ENCODE assay signal across 21 cellular contexts in genomic region chr18:35553300-35553699, GRCh38.
"Had no signal": no experiment of that assay in that cellular context is flagged by ENCODE, and none has a peak within 500 bp of the region (broad histone marks: within the 10 kb centered on the region; RNA-seq: fewer than 3 reads in every experiment).

No MANE protein-coding gene starts in this region.

- H3K27ac ChIP-seq: HL-60, SJSA1, SK-N-MC had no signal

- H3K4me3 ChIP-seq: MG63, SJSA1, SK-N-MC had no signal

- H3K27me3 ChIP-seq: MG63 had no signal

- H3K36me3 ChIP-seq: MG63, SJSA1 had no signal

- H3K4me1 ChIP-seq: SJSA1 had no signal

- DNase-seq: IMR-90, Karpas-422, KG1, MG63, NCI-H1092, NCI-H1105 treated with DMSO at 0.1 percent for 48 hours, NCI-H1417 treated with DMSO at 0.1 percent for 48 hours, NCI-H146, NCI-H1930, NCI-H2081, NCI-H2107, NCI-H2227 treated with DMSO at 0.1 percent for 48 hours, NCI-H524, NCI-H526 treated with DMSO at 0.1 percent for 48 hours, NCI-H82, Right ventricle myocardium superior, RPMI8226, SIG-M5 had no signal

- H3K9me3 ChIP-seq: MG63, SJSA1 had no signal
